In the genomic region with DNA sequence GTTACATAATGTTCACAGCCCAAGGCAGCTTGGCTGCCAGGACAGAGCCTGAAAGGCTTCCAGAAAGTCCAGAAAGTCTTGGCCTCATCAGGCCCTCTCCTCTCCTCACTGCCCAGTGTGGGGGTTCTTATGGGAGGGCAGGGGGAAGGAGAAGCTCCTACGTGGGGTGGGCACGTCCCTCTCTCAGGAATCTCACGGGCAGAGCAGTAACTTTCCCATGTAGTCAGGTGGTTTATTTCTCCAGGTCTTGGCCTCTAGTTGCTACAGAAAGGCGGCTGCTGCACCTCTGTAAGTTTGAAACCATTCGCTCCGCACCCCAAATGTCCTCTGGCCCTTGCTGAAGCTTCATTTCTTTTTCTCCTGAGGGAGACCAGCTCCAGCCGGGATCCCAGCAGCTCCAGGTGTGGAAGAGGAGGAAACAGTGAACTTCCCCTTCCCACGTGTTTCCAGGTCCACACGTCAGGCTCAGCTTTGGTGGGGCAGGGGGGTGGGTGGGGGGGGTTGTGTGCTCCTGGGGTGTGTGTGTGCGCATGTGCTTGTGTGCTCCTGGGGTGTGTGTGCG, we compare ENCODE assay signal across 22 cellular contexts.
A peak's percentile ranks its signal among the peaks of the same experiment; 100 is the strongest.
DNase-seq lines count a peak whose midpoint lies in the region; ATAC-seq, FAIRE-seq and TF ChIP-seq lines count a peak whose summit lies in the region.
"Had no signal": no experiment of that assay in that cellular context is flagged by ENCODE, and none has a peak within 500 bp of the region (broad histone marks: within the 10 kb centered on the region; RNA-seq: fewer than 3 reads in every experiment).

No MANE protein-coding gene starts in this region.

- no peaks in the 10 kb centered on the region for H3K27me3 ChIP-seq in colonic mucosa

- H3K9ac ChIP-seq in colonic mucosa (ENCODE audit: low read depth in 2 of 2, low read length in 2 of 2) = no peak overlapping the region

- POLR2A ChIA-PET in GM10248 (lab: Yijun Ruan, JAX) = no interaction called here

- no peak overlapping the region for H3K27ac Mint-ChIP-seq in activated T-cell treated with anti-CD3 and anti-CD28 coated beads, Interleukin-2, amount 50 U/mL, for 24 hours
- H3K27ac Mint-ChIP-seq: CD4-positive, alpha-beta memory T cell had no signal

- peak; percentile 13 for DNase-seq in activated T-cell treated with anti-CD3 and anti-CD28 coated beads, Interleukin-2, amount 50 U/mL, for 24 hours
- DNase-seq in activated T-cell treated with anti-CD3 and anti-CD28 coated beads, Interleukin-2, amount 50 U/mL, for 4 hours = no peak
- DNase-seq in colonic mucosa = peak; percentile 5
- DNase-seq in mucosa of gallbladder (ENCODE audit: low spot score) = peak; percentile 2
- peak; percentile 32 for DNase-seq in ureter (ENCODE audit: low spot score)
- DNase-seq in GM10248 (ENCODE audit: extremely low spot score) = no peak
- DNase-seq in RCC 7860 (ENCODE audit: low spot score) = no peak
- no peak for DNase-seq in SKM-1 treated with dmso at 0.1 percent for 144 hours (lab: John Stamatoyannopoulos, UW; ENCODE audit: unreplicated experiment)
- DNase-seq: C1 segment of cervical spinal cord; CD4-positive, alpha-beta memory T cell; COR-L47; Karpas-422; NCI-H1092; NCI-H1417 treated with DMSO at 0.1 percent for 48 hours; NCI-H1694 treated with DMSO at 0.1 percent for 48 hours; NCI-H2081; NCI-H2227 treated with DMSO at 0.1 percent for 48 hours; NCI-H526 treated with DMSO at 0.1 percent for 48 hours; SHP77 had no signal

- intact Hi-C loops in colonic mucosa (cut with DNase I) = no loop called here

- H3K27ac ChIP-seq in colonic mucosa = no peak overlapping the region
- H3K27ac ChIP-seq: A549, RWPE1 had no signal

- H3K4me1 ChIP-seq in colonic mucosa = no peaks in the 10 kb centered on the region
- H3K4me1 ChIP-seq: A549 had no signal

- H3K27me3 Mint-ChIP-seq in activated T-cell treated with anti-CD3 and anti-CD28 coated beads, Interleukin-2, amount 50 U/mL, for 24 hours = peaks cover 45% of the 10 kb centered on the region
- H3K27me3 Mint-ChIP-seq in activated T-cell treated with anti-CD3 and anti-CD28 coated beads, Interleukin-2, amount 50 U/mL, for 4 hours (ENCODE audit: low read depth) = peaks cover 35% of the 10 kb centered on the region

- FAIRE-seq in RCC 7860 (lab: Jason Lieb, UNC) = no peak
- FAIRE-seq: A549, G401.6 had no signal

- H3K36me3 Mint-ChIP-seq in activated T-cell treated with anti-CD3 and anti-CD28 coated beads, Interleukin-2, amount 50 U/mL, for 24 hours (ENCODE audit: low read depth) = no peaks in the 10 kb centered on the region
- H3K36me3 Mint-ChIP-seq in activated T-cell treated with anti-CD3 and anti-CD28 coated beads, Interleukin-2, amount 50 U/mL, for 4 hours (ENCODE audit: insufficient read depth) = no peaks in the 10 kb centered on the region
- H3K36me3 Mint-ChIP-seq: CD4-positive, alpha-beta memory T cell had no signal

- H3K4me1 Mint-ChIP-seq in activated T-cell treated with anti-CD3 and anti-CD28 coated beads, Interleukin-2, amount 50 U/mL, for 24 hours (ENCODE audit: low read depth) = no peaks in the 10 kb centered on the region
- H3K4me1 Mint-ChIP-seq in activated T-cell treated with anti-CD3 and anti-CD28 coated beads, Interleukin-2, amount 50 U/mL, for 4 hours (ENCODE audit: low read depth) = no peaks in the 10 kb centered on the region

- no peaks in the 10 kb centered on the region for H3K36me3 ChIP-seq in colonic mucosa

- no peaks in the 10 kb centered on the region for H3K9me3 Mint-ChIP-seq in activated T-cell treated with anti-CD3 and anti-CD28 coated beads, Interleukin-2, amount 50 U/mL, for 24 hours
- H3K9me3 Mint-ChIP-seq in activated T-cell treated with anti-CD3 and anti-CD28 coated beads, Interleukin-2, amount 50 U/mL, for 4 hours = no peaks in the 10 kb centered on the region
- H3K9me3 Mint-ChIP-seq: CD4-positive, alpha-beta memory T cell had no signal

- CTCF ChIA-PET in GM10248 (lab: Yijun Ruan, JAX) = no interaction called here

- TF ChIP-seq CTCF in colonic mucosa (IDR thresholded peaks at IDR 0.05) (no peak), GM10248 (IDR thresholded peaks at IDR 0.05; ENCODE audit: control extremely low read depth, extremely low read depth, low read depth, missing control alignments) (no peak)

- no peak overlapping the region for H3K4me3 ChIP-seq in colonic mucosa
- H3K4me3 ChIP-seq: A549 had no signal

- H3K4me3 Mint-ChIP-seq in activated T-cell treated with anti-CD3 and anti-CD28 coated beads, Interleukin-2, amount 50 U/mL, for 24 hours = no peak overlapping the region
- H3K4me3 Mint-ChIP-seq in activated T-cell treated with anti-CD3 and anti-CD28 coated beads, Interleukin-2, amount 50 U/mL, for 4 hours = no peak overlapping the region
- H3K4me3 Mint-ChIP-seq: CD4-positive, alpha-beta memory T cell had no signal

- no peak for ATAC-seq in activated T-cell treated with anti-CD3 and anti-CD28 coated beads, Interleukin-2, amount 50 U/mL, for 4 hours
- ATAC-seq: A549 had no signal

- no peaks in the 10 kb centered on the region for H3K9me3 ChIP-seq in colonic mucosa
- H3K9me3 ChIP-seq: A549 had no signal

Comparison
In these comparisons a context has a peak if more than half of its experiments do, and no peak if none do; other contexts are left out.
1. DNase-seq: peak in activated T-cell treated with anti-CD3 and anti-CD28 coated beads, Interleukin-2, amount 50 U/mL, for 24 hours (single experiment), colonic mucosa (single experiment), mucosa of gallbladder (single experiment) and ureter (single experiment); none in activated T-cell treated with anti-CD3 and anti-CD28 coated beads, Interleukin-2, amount 50 U/mL, for 4 hours (single experiment), GM10248 (single experiment), RCC 7860 (single experiment) and SKM-1 treated with dmso at 0.1 percent for 144 hours (single experiment).